Comparison of ENCODE assay signal across 21 cellular contexts in the genomic region with DNA sequence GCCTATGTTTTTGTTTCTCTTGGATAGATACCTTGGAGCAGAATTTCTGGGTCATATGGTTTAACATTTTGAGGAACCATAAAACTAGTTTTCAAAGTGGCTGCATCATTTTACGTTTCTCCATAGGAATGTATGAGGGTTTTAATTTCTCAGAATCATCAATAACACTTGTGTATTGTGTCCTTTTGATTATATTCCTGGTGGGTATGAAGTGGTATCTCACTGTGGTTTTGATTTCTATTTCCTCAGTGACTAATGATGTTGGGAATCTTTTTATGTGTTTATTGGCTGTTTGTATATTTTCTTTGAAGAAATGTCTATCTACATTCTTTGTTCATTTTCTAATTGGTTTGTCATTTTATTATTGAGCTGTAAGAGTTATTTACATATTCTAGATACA. TPM values are rescaled to one million over a fixed set of nuclear protein-coding genes. Genes with fewer than 3 reads are reported as not detected.
DNase-seq lines count a peak whose midpoint lies in the region; ATAC-seq, FAIRE-seq and TF ChIP-seq lines count a peak whose summit lies in the region.
"Had no signal": no experiment of that assay in that cellular context is flagged by ENCODE, and none has a peak within 500 bp of the region (broad histone marks: within the 10 kb centered on the region; RNA-seq: fewer than 3 reads in every experiment).

No MANE protein-coding gene starts in this region.

- intact Hi-C loops in posterior cingulate gyrus (cut with DNase I), result no loop called here

- TF ChIP-seq POLR2A in H54 (IDR thresholded peaks at IDR 0.05; ENCODE audit: low read depth, low read length), result no peak

- no peak overlapping the region for H3K4me3 ChIP-seq in H7 (ENCODE audit: insufficient read depth, low read depth, low read length)
- H3K4me3 ChIP-seq: BLaER1 treated with 17β-estradiol and CSF1 and Interleukin-3, amounts not matched to agents 10 nM and 100 nM; K562 had no signal

- ATAC-seq in GM21360 (IDR thresholded peaks at IDR 0.05; ENCODE audit: unreplicated experiment), result no peak
- ATAC-seq: CD8-positive, alpha-beta T cell; K562 had no signal

- peak; percentile 52 for DNase-seq in EH (ENCODE audit: low read depth)
- DNase-seq in H54 (ENCODE audit: insufficient read length, low spot score), result no peak
- peak; percentile 51 for DNase-seq in M059J (ENCODE audit: low read depth)
- DNase-seq in astrocyte of the hippocampus (ENCODE audit: low read depth, low spot score), result peak; percentile 28
- no peak for DNase-seq in posterior cingulate gyrus
- no peak for DNase-seq in H7
- DNase-seq in activated CD4-positive, alpha-beta T cell treated with anti-CD3 and anti-CD28 coated beads, Interleukin-2, amount 50 U/mL, for 48 hours, result no peak
- DNase-seq: Calu3; CD8-positive, alpha-beta T cell; DMS 273 treated with DMSO at 0.1 percent for 48 hours; DMS53; DND-41; GF-D8; HCEC 1CT; HFFc6; IMR-90 had no signal

- no peaks in the 10 kb centered on the region for H3K27me3 ChIP-seq in H7 (ENCODE audit: control insufficient read depth, insufficient read depth, low read length)
- H3K27me3 ChIP-seq: BLaER1 treated with 17β-estradiol and CSF1 and Interleukin-3, amounts not matched to agents 10 nM and 100 nM had no signal

- H3K36me3 ChIP-seq in H7 (replicated peaks; ENCODE audit: control insufficient read depth, insufficient read depth, low read length), result no peaks in the 10 kb centered on the region

- FAIRE-seq in H54 (lab: Jason Lieb, UNC), result peak; percentile 65
- FAIRE-seq: H1, HTR-8/SVneo, K562 had no signal

RNA-seq across cellular contexts. Expression of gene CDIN1, which starts 28.7 kb away (rescaled TPM):
- total RNA-seq in M059J (2014; rRNA removed; shearing (Covaris generic)), result 13.8 and 17.2 TPM in 2 replicates
- 8.8 and 14.3 TPM in 2 replicates for total RNA-seq in H7 (2014; rRNA removed; shearing (Covaris generic))

Comparison
In these comparisons a context has a peak if more than half of its experiments do, and no peak if none do; other contexts are left out.
1. DNase-seq: peak in EH (single experiment), M059J (single experiment) and astrocyte of the hippocampus (single experiment); none in H54 (single experiment), posterior cingulate gyrus (0 of 10), H7 (single experiment) and activated CD4-positive, alpha-beta T cell treated with anti-CD3 and anti-CD28 coated beads, Interleukin-2, amount 50 U/mL, for 48 hours (0 of 2).